23 cellular contexts compared by ENCODE assay signal in genomic region chr16:19853973-19854876, GRCh38. TPM values are rescaled to one million over a fixed set of nuclear protein-coding genes. Genes with fewer than 3 reads are reported as not detected.
DNase-seq lines count a peak whose midpoint lies in the region; ATAC-seq, FAIRE-seq and TF ChIP-seq lines count a peak whose summit lies in the region.
"Had no signal": no experiment of that assay in that cellular context is flagged by ENCODE, and none has a peak within 500 bp of the region (broad histone marks: within the 10 kb centered on the region; RNA-seq: fewer than 3 reads in every experiment).

No MANE protein-coding gene starts in this region.

- peaks cover 22% of the 10 kb centered on the region for H3K36me3 Mint-ChIP-seq in WTC11
- no peaks in the 10 kb centered on the region for H3K36me3 Mint-ChIP-seq in natural killer cell
- H3K36me3 Mint-ChIP-seq: CD14-positive monocyte, immature natural killer cell had no signal

- H3K4me1 Mint-ChIP-seq in WTC11 (peaks cover 89% of the 10 kb centered on the region), natural killer cell (no peaks in the 10 kb centered on the region)
- H3K4me1 Mint-ChIP-seq: activated CD4-positive, alpha-beta memory T cell treated with anti-CD3 and anti-CD28 coated beads, Interleukin-2, amount 10 ng/mL, durations not matched to agents 7 days and 5 days; activated naive CD4-positive, alpha-beta T cell treated with anti-CD3 and anti-CD28 coated beads, Interleukin-2, amount 50 U/mL, for 24 hours; CD14-positive monocyte; immature natural killer cell had no signal

- peaks cover 3 to 12% of the 10 kb centered on the region in 2 donors for H3K4me1 ChIP-seq in kidney (ENCODE audit: control insufficient read depth in 1 of 2, insufficient read depth in 1 of 2, low read depth in 1 of 2, low read length in 2 of 2)
- H3K4me1 ChIP-seq: A549 had no signal

- H3K9me3 Mint-ChIP-seq in WTC11 (no peaks in the 10 kb centered on the region), natural killer cell (no peaks in the 10 kb centered on the region)
- H3K9me3 Mint-ChIP-seq: activated CD4-positive, alpha-beta memory T cell treated with anti-CD3 and anti-CD28 coated beads, Interleukin-2, amount 10 ng/mL, durations not matched to agents 7 days and 5 days; activated naive CD4-positive, alpha-beta T cell treated with anti-CD3 and anti-CD28 coated beads, Interleukin-2, amount 50 U/mL, for 24 hours; activated T-cell treated with anti-CD3 and anti-CD28 coated beads, Interleukin-2, amount 50 U/mL, for 24 hours; CD14-positive monocyte; immature natural killer cell; T-helper 1 cell treated with Interleukin-12 subunit alpha and Interleukin-12 subunit beta and Interleukin-4 antibody, amounts not matched to agents 30 μg/mL and 1 μg/mL, for 36 hours had no signal

- no peak for FAIRE-seq in kidney (lab: Jason Lieb, UNC)
- FAIRE-seq: A549, urothelium cell line had no signal

- CTCF ChIA-PET in WTC11 (lab: Charles Lee), result interaction anchor here (0.7 to 1.4 kb wide), 8 partner anchors 16 to 270 kb away, joined by 3 to 6 read pairs (median 4); partner anchors contain the start of genes IQCK and KNOP1

- DNase-seq in NCI-H82 (lab: John Stamatoyannopoulos, UW), result peak; percentile 37
- no peak for DNase-seq in NCI-H82 treated with DMSO at 0.1 percent for 48 hours (lab: John Stamatoyannopoulos, UW; ENCODE audit: unreplicated experiment)
- peak; percentile 46 for DNase-seq in WTC11 (ENCODE audit: low spot score)
- no peak for DNase-seq in kidney
- DNase-seq in superior temporal gyrus (ENCODE audit: extremely low spot score), result peak; percentile 45
- DNase-seq in natural killer cell, result no peak
- no peak for DNase-seq in OCI-M2 (lab: John Stamatoyannopoulos, UW; ENCODE audit: unreplicated experiment)
- DNase-seq: activated CD4-positive, alpha-beta memory T cell treated with anti-CD3 and anti-CD28 coated beads, Interleukin-2, amount 10 ng/mL, durations not matched to agents 7 days and 5 days; activated T-cell treated with anti-CD3 and anti-CD28 coated beads, Interleukin-2, amount 50 U/mL, for 24 hours; DMS79 treated with DMSO at 0.1 percent for 48 hours; immature natural killer cell; NCI-H2171; retina; Right ventricle myocardium superior; stimulated activated naive CD4-positive, alpha-beta T cell treated with Interleukin-2 at 50 U/mL for 16 hours had no signal

- ATAC-seq in WTC11, result peak; percentile 75
- ATAC-seq in GM18520 (IDR thresholded peaks at IDR 0.05; ENCODE audit: unreplicated experiment), result no peak
- no peak for ATAC-seq in natural killer cell
- ATAC-seq: A549 had no signal

- H3K27ac Mint-ChIP-seq in WTC11, result peak overlapping the region; percentile 88
- H3K27ac Mint-ChIP-seq in natural killer cell, result no peak overlapping the region
- H3K27ac Mint-ChIP-seq: activated CD4-positive, alpha-beta memory T cell treated with anti-CD3 and anti-CD28 coated beads, Interleukin-2, amount 10 ng/mL, durations not matched to agents 7 days and 5 days; activated naive CD4-positive, alpha-beta T cell treated with anti-CD3 and anti-CD28 coated beads, Interleukin-2, amount 50 U/mL, for 24 hours; activated T-cell treated with anti-CD3 and anti-CD28 coated beads, Interleukin-2, amount 50 U/mL, for 24 hours; immature natural killer cell; T-helper 1 cell treated with Interleukin-12 subunit alpha and Interleukin-12 subunit beta and Interleukin-4 antibody, amounts not matched to agents 30 μg/mL and 1 μg/mL, for 36 hours had no signal

- H3K4me3 Mint-ChIP-seq in WTC11 (peak overlapping the region; percentile 14; the same call in 1 of the 2 replicates), natural killer cell (no peak overlapping the region)
- H3K4me3 Mint-ChIP-seq: activated CD4-positive, alpha-beta memory T cell treated with anti-CD3 and anti-CD28 coated beads, Interleukin-2, amount 10 ng/mL, durations not matched to agents 7 days and 5 days; activated naive CD4-positive, alpha-beta T cell treated with anti-CD3 and anti-CD28 coated beads, Interleukin-2, amount 50 U/mL, for 24 hours; activated T-cell treated with anti-CD3 and anti-CD28 coated beads, Interleukin-2, amount 50 U/mL, for 24 hours; CD14-positive monocyte; immature natural killer cell; T-helper 1 cell treated with Interleukin-12 subunit alpha and Interleukin-12 subunit beta and Interleukin-4 antibody, amounts not matched to agents 30 μg/mL and 1 μg/mL, for 36 hours had no signal

- H3K27me3 Mint-ChIP-seq in WTC11 (ENCODE audit: low read depth) (peaks cover 3% of the 10 kb centered on the region), natural killer cell (ENCODE audit: low read depth in 2 of 2) (peaks cover 4 to 14% of the 10 kb centered on the region in 2 donors)
- H3K27me3 Mint-ChIP-seq: activated CD4-positive, alpha-beta memory T cell treated with anti-CD3 and anti-CD28 coated beads, Interleukin-2, amount 10 ng/mL, durations not matched to agents 7 days and 5 days; activated naive CD4-positive, alpha-beta T cell treated with anti-CD3 and anti-CD28 coated beads, Interleukin-2, amount 50 U/mL, for 24 hours had no signal

- intact Hi-C loops in kidney (cut with DNase I) (no loop called here), natural killer cell (cut with micrococcal nuclease) (no loop called here)

- peaks cover 4 to 7% of the 10 kb centered on the region in 2 donors for H3K36me3 ChIP-seq in kidney (ENCODE audit: control insufficient read depth in 1 of 2, insufficient read depth in 2 of 2, low read length in 2 of 2)
- H3K36me3 ChIP-seq: WERI-Rb-1 had no signal

- peak overlapping the region; percentile 37 to 60 for H3K27ac ChIP-seq in kidney (ENCODE audit: low read depth in 2 of 2, low read length in 2 of 2)
- H3K27ac ChIP-seq: epithelial cell of prostate, WERI-Rb-1 had no signal

- H3K9me3 ChIP-seq in kidney (ENCODE audit: control insufficient read depth in 1 of 2, low read length in 2 of 2), result no peaks in the 10 kb centered on the region
- H3K9me3 ChIP-seq: A549 had no signal

- POLR2A ChIA-PET in WTC11 (lab: Charles Lee), result interaction anchor here (1.0 kb wide), 1 partner anchor 8 kb away, joined by 6 read pairs; no protein-coding TSS in a partner anchor

- H3K9ac ChIP-seq in kidney (ENCODE audit: low read length in 2 of 2), result peak overlapping the region in 1 of 2 donors; percentile 13

- no peak overlapping the region for H3K4me3 ChIP-seq in kidney (ENCODE audit: low read length in 2 of 2)
- H3K4me3 ChIP-seq: A549 had no signal

- TF ChIP-seq CTCF in WTC11 (IDR thresholded peaks at IDR 0.05), result no peak
- TF ChIP-seq CTCF in kidney (IDR thresholded peaks at IDR 0.05; ENCODE audit: borderline replicate concordance, extremely low read depth, insufficient read depth), result no peak
- TF ChIP-seq CTCF in natural killer cell (IDR thresholded peaks at IDR 0.05), result no peak

TF ChIP-seq in WTC11, 78 proteins besides CTCF, POLR2A, EP300 and RAD21 (continues in another document):
- no peak for TF ChIP-seq CDX4 (CRISPR knock-in tag; IDR thresholded peaks at IDR 0.05; ENCODE audit: borderline replicate concordance)
- no peak for TF ChIP-seq SMAD4 (CRISPR knock-in tag; IDR thresholded peaks at IDR 0.05)
- peak; percentile 23 for TF ChIP-seq ZMAT4 (CRISPR knock-in tag; IDR thresholded peaks at IDR 0.05)
- TF ChIP-seq ATF1 (CRISPR knock-in tag; IDR thresholded peaks at IDR 0.05), result no peak
- TF ChIP-seq TP53 (CRISPR knock-in tag; IDR thresholded peaks at IDR 0.05), result no peak
- TF ChIP-seq FOXK1 (CRISPR knock-in tag; IDR thresholded peaks at IDR 0.05), result 0 out of 2 replicates have a peak, but pooled peaks have one; percentile 24
- TF ChIP-seq MXD4 (CRISPR knock-in tag; IDR thresholded peaks at IDR 0.05; ENCODE audit: borderline replicate concordance), result no peak
- TF ChIP-seq OVOL2 (CRISPR knock-in tag; IDR thresholded peaks at IDR 0.05; ENCODE audit: borderline replicate concordance), result no peak
- no peak for TF ChIP-seq ARID4B (CRISPR knock-in tag; IDR thresholded peaks at IDR 0.05; ENCODE audit: borderline replicate concordance)

RNA-seq across cellular contexts. Expression of gene GPRC5B, which starts 30.4 kb away (rescaled TPM):
- total RNA-seq in WTC11 (2021) (104 to 107 TPM (median 105 TPM) in 3 replicates), kidney (53.1 TPM), natural killer cell (not detected)
- 66.3 TPM for polyA plus RNA-seq in kidney (ENCODE audit: insufficient read depth, low read depth, low replicate concordance)
- polyA plus RNA-seq: immature natural killer cell had no signal

Comparison
In these comparisons a context has a peak if more than half of its experiments do, and no peak if none do; other contexts are left out.
1. DNase-seq: peak in NCI-H82 (single experiment), WTC11 (single experiment) and superior temporal gyrus (single experiment); none in NCI-H82 treated with DMSO at 0.1 percent for 48 hours (single experiment), kidney (single experiment), natural killer cell (single experiment) and OCI-M2 (single experiment).
2. RNA of gene GPRC5B, which starts 30.4 kb away (total RNA-seq): 104 to 107 TPM in WTC11 and 53.1 TPM in kidney (single experiment); not detected in natural killer cell; every median in the first group is over 10 times any median in the second.